Comparison of ENCODE assay signal across 17 cellular contexts in genomic region chr11:86089659-86090058, GRCh38. TPM values are rescaled to one million over a fixed set of nuclear protein-coding genes. Genes with fewer than 3 reads are reported as not detected.
A peak's percentile ranks its signal among the peaks of the same experiment; 100 is the strongest.
DNase-seq lines count a peak whose midpoint lies in the region; ATAC-seq and TF ChIP-seq lines count a peak whose summit lies in the region.
"Had no signal": no experiment of that assay in that cellular context is flagged by ENCODE, and none has a peak within 500 bp of the region (broad histone marks: within the 10 kb centered on the region; RNA-seq: fewer than 3 reads in every experiment).

No MANE protein-coding gene starts in this region.

- no peak for TF ChIP-seq RAD21 in IMR-90 (IDR thresholded peaks at IDR 0.05; ENCODE audit: low read length)

- H3K36me3 ChIP-seq in IMR-90 (ENCODE audit: control insufficient read depth, insufficient read depth, low read length): no peaks in the 10 kb centered on the region
- H3K36me3 ChIP-seq: BLaER1, ovary had no signal

- peak overlapping the region; percentile 51; the same call in 1 of the 2 replicates for H2AK5ac ChIP-seq in IMR-90 (ENCODE audit: low read depth, low read length)

- TF ChIP-seq POLR2A in IMR-90 (IDR thresholded peaks at IDR 0.05; ENCODE audit: low read depth, low read length): no peak

- no peaks in the 10 kb centered on the region for H3K36me3 Mint-ChIP-seq in nephron progenitor cell (ENCODE audit: low read depth)

- H3K9ac ChIP-seq in IMR-90 (ENCODE audit: low read depth, low read length): no peak overlapping the region
- H3K9ac ChIP-seq: BLaER1 had no signal

- ATAC-seq in IMR-90 (ENCODE audit: low read depth) (no peak), foreskin keratinocyte (no peak)

- H3K27me3 Mint-ChIP-seq in nephron progenitor cell (ENCODE audit: low read depth, poor library complexity): peaks cover 6% of the 10 kb centered on the region

- POLR2A ChIA-PET in IMR-90 (lab: Charles Lee; ENCODE audit: unreplicated experiment): no interaction called here

- H2BK20ac ChIP-seq in IMR-90 (ENCODE audit: low read depth, low read length): peak overlapping the region; percentile 74; the same call in 1 of the 2 replicates

- no peak overlapping the region for H3K56ac ChIP-seq in IMR-90 (ENCODE audit: extremely low read depth, insufficient read depth, low read length)

- H2AK9ac ChIP-seq in IMR-90 (replicated peaks; ENCODE audit: low read depth, low read length, poor library complexity): no peak overlapping the region

- no peak overlapping the region; the same call in 1 of the 2 replicates for H3K4me2 ChIP-seq in IMR-90 (ENCODE audit: low read depth, low read length)
- H3K4me2 ChIP-seq: BLaER1 had no signal

- H4K20me1 ChIP-seq in IMR-90 (ENCODE audit: insufficient read depth, low read length): no peaks in the 10 kb centered on the region
- H4K20me1 ChIP-seq: BLaER1 had no signal

- in situ Hi-C loops in IMR-90 (cut with MboI; ENCODE audit: low sequenced_read_pairs): no loop called here

- no peaks in the 10 kb centered on the region for H3K27me3 ChIP-seq in IMR-90 (ENCODE audit: control insufficient read depth, insufficient read depth, low read length)
- H3K27me3 ChIP-seq in foreskin keratinocyte: no peaks in the 10 kb centered on the region
- H3K27me3 ChIP-seq: BLaER1, ovary had no signal

- H2AFZ ChIP-seq in IMR-90 (replicated peaks; ENCODE audit: low read length, poor library complexity): no peak overlapping the region

- H2BK5ac ChIP-seq in IMR-90 (ENCODE audit: low read depth, low read length, poor library complexity, severe bottlenecking): no peak overlapping the region

- H3K4me1 ChIP-seq in IMR-90 (ENCODE audit: control insufficient read depth, insufficient read depth, low read length) (peaks cover 9% of the 10 kb centered on the region), foreskin keratinocyte (peaks cover 8% of the 10 kb centered on the region)
- H3K4me1 ChIP-seq: BLaER1 had no signal

- H2BK120ac ChIP-seq in IMR-90 (ENCODE audit: low read depth, low read length): no peak overlapping the region

- no peaks in the 10 kb centered on the region for H3K9me3 ChIP-seq in IMR-90 (ENCODE audit: control insufficient read depth, insufficient read depth, low read length)
- H3K9me3 ChIP-seq: BLaER1, ovary had no signal

- no peak overlapping the region for H4K5ac ChIP-seq in IMR-90 (ENCODE audit: low read depth, low read length)

- peak; percentile 55 for DNase-seq in AG20443 (ENCODE audit: low spot score)
- no peak for DNase-seq in IMR-90
- DNase-seq in cerebellar cortex (ENCODE audit: low spot score): peak; percentile 51
- no peak for DNase-seq in nephron progenitor cell
- DNase-seq in activated CD4-positive, CD25-positive, alpha-beta regulatory T cell (lab: John Stamatoyannopoulos, UW): no peak
- DNase-seq in NCI-H1694 (lab: John Stamatoyannopoulos, UW): no peak
- no peak for DNase-seq in UCSD-AML1 (lab: John Stamatoyannopoulos, UW; ENCODE audit: unreplicated experiment)
- no peak for DNase-seq in foreskin keratinocyte
- DNase-seq: activated CD4-positive, alpha-beta T cell treated with anti-CD3 and anti-CD28 coated beads, Interleukin-2, amount 50 U/mL, for 1 hour; anterior cingulate cortex; cortex of kidney; GF-D8; NCI-H1694 treated with DMSO at 0.1 percent for 48 hours; NCI-H226; ovary; stimulated activated CD4-positive, alpha-beta T cell treated with anti-CD3 and anti-CD28 coated beads, Interleukin-4, amount 100 ng/mL, for 4 hours had no signal

- no peak overlapping the region for H3K4me3 Mint-ChIP-seq in nephron progenitor cell

- 0 out of 4 replicates have a peak, but pooled peaks cover 0 to 3% of the 10 kb centered on the region in 2 experiments for H3K79me1 ChIP-seq in IMR-90 (ENCODE audit: low read depth in 1 of 2, low read length in 2 of 2)

- dilution Hi-C loops in IMR-90 (cut with HindIII; ENCODE audit: low sequenced_read_pairs, unreplicated experiment): no loop called here

- H3K9me1 ChIP-seq in IMR-90 (ENCODE audit: insufficient read depth, low read length): peaks cover 10% of the 10 kb centered on the region

- no peak overlapping the region for H4K8ac ChIP-seq in IMR-90 (ENCODE audit: low read depth in 2 of 2, low read length in 2 of 2)

- no peak overlapping the region for H3K4me3 ChIP-seq in IMR-90 (ENCODE audit: insufficient read depth, low read depth, low read length)
- H3K4me3 ChIP-seq: BLaER1, ovary had no signal

- H3K23ac ChIP-seq in IMR-90 (ENCODE audit: low read depth, low read length): no peak overlapping the region; the same call in 1 of the 2 replicates

- no peaks in the 10 kb centered on the region for H3K4me1 Mint-ChIP-seq in nephron progenitor cell

- H3K27ac ChIP-seq in IMR-90 (ENCODE audit: insufficient read depth, low read length): no peak overlapping the region
- H3K27ac ChIP-seq in foreskin keratinocyte: no peak overlapping the region
- H3K27ac ChIP-seq: BLaER1, ovary had no signal

- peak overlapping the region; percentile 43 for H3K27ac Mint-ChIP-seq in nephron progenitor cell

- WGBS in IMR-90 (ENCODE audit: extremely low coverage in 2 of 2, insufficient read length in 1 of 2), 2 experiments: no CpG with 5 or more reads among the region's 1 CpG

- CTCF ChIA-PET in IMR-90 (lab: Yijun Ruan, JAX): interaction anchor here (1.6 kb wide), 1 partner anchor 104 kb away, joined by 4 read pairs; no protein-coding TSS in a partner anchor

- H3K9me3 Mint-ChIP-seq in nephron progenitor cell: peaks cover 6% of the 10 kb centered on the region

- no peak overlapping the region for H3K4ac ChIP-seq in IMR-90 (ENCODE audit: low read depth, low read length)

- no peak overlapping the region for H3K18ac ChIP-seq in IMR-90 (ENCODE audit: low read depth, low read length)

- BruUV-seq in IMR-90 (replicated peaks; lab: Mats Ljungman, UMichigan): no TSS peak

- intact Hi-C loops in IMR-90 (cut with micrococcal nuclease): no loop called here

- TF ChIP-seq CTCF in IMR-90 (conservative IDR thresholded peaks at IDR 0.05; ENCODE audit: low read depth, low read length) (no peak), nephron progenitor cell (IDR thresholded peaks at IDR 0.05) (no peak), foreskin keratinocyte (conservative IDR thresholded peaks at IDR 0.05) (no peak)

- no peak overlapping the region for H2BK15ac ChIP-seq in IMR-90 (ENCODE audit: low read depth, low read length)

- H4K91ac ChIP-seq in IMR-90 (ENCODE audit: insufficient read depth, low read depth, low read length): no peak overlapping the region

- no peak overlapping the region for H3K14ac ChIP-seq in IMR-90 (replicated peaks; ENCODE audit: low read depth, low read length)

TF ChIP-seq in IMR-90, 13 proteins besides CTCF, POLR2A, EP300 and RAD21:
- no peak for TF ChIP-seq NFE2L2 (IDR thresholded peaks at IDR 0.05; ENCODE audit: low read depth, low read length)
TF ChIP-seq in IMR-90: peak in this region for 0.

RNA-seq across cellular contexts. Expression of gene PICALM, which starts 20.8 kb away (rescaled TPM):
- total RNA-seq in IMR-90 (2012; rRNA removed): 441 and 453 TPM in 2 replicates
- polyA plus RNA-seq in IMR-90 (2012; rRNA removed): 214 and 235 TPM in 2 replicates
- polyA plus RNA-seq in IMR-90 (2012; cell fraction: cytosol; rRNA removed): 75.0 and 88.4 TPM in 2 replicates
- 42.1 and 341 TPM in 2 replicates for polyA plus RNA-seq in IMR-90 (2012; cell fraction: nucleus; rRNA removed; ENCODE audit: low replicate concordance)
- total RNA-seq in foreskin keratinocyte: 193 and 213 TPM in 2 replicates
- polyA plus RNA-seq in foreskin keratinocyte: 60.7 and 63.3 TPM in 2 replicates

Comparison
In these comparisons a context has a peak if more than half of its experiments do, and no peak if none do; other contexts are left out.
1. DNase-seq: peak in AG20443 (single experiment) and cerebellar cortex (single experiment); none in IMR-90 (single experiment), nephron progenitor cell (single experiment), activated CD4-positive, CD25-positive, alpha-beta regulatory T cell (0 of 4), NCI-H1694 (single experiment), UCSD-AML1 (single experiment) and foreskin keratinocyte (0 of 2).